8 cellular contexts compared by ENCODE assay signal in the genomic region with DNA sequence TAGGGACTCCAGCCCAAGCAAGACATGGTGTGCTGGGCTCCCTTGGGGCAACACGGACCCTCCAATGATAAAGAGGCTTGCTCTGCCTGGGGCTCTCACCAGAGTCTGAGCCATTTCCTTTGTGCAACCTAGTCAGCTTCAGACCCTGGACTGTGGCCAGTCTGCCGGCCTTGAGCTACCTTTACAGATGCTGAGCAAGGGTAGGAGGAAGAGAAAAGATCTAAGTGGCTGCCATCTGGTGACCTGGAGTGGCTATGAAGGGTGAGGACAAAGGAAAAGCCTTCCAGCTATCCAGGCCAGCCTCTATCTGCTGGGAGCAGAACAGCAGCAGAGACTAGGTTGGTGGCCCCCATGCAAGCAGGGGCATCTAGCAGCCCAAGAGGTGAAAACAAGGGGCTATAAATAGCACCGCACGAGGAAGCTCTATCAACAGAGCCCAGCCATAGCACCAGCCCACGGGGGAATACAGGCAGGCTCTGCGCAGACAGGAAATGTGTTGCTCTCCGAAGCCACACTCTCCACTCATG.
DNase-seq lines count a peak whose midpoint lies in the region; ATAC-seq, FAIRE-seq and TF ChIP-seq lines count a peak whose summit lies in the region.

No MANE protein-coding gene starts in this region.

- no peaks in the 10 kb centered on the region for H3K9me3 Mint-ChIP-seq in CD8-positive, alpha-beta T cell
- H3K9me3 Mint-ChIP-seq in activated T-helper 17 cell treated with anti-CD3 and anti-CD28 coated beads, Interleukin-2, amount 50 U/mL, for 72 hours: no peaks in the 10 kb centered on the region
- no peaks in the 10 kb centered on the region for H3K9me3 Mint-ChIP-seq in activated CD4-positive, alpha-beta memory T cell treated with anti-CD3 and anti-CD28 coated beads, Interleukin-2, amount 10 ng/mL, durations not matched to agents 7 days and 5 days

- H3K4me2 ChIP-seq in HepG2 (ENCODE audit: low read depth, low read length): no peak overlapping the region

- H3K27me3 Mint-ChIP-seq in CD8-positive, alpha-beta T cell (ENCODE audit: low read depth): no peaks in the 10 kb centered on the region
- no peaks in the 10 kb centered on the region for H3K27me3 Mint-ChIP-seq in activated T-helper 17 cell treated with anti-CD3 and anti-CD28 coated beads, Interleukin-2, amount 50 U/mL, for 72 hours
- H3K27me3 Mint-ChIP-seq in activated CD4-positive, alpha-beta memory T cell treated with anti-CD3 and anti-CD28 coated beads, Interleukin-2, amount 10 ng/mL, durations not matched to agents 7 days and 5 days: no peaks in the 10 kb centered on the region

- no peak overlapping the region for H3K4me3 ChIP-seq in CD8-positive, alpha-beta T cell (ENCODE audit: low read depth, low read length)
- no peak overlapping the region for H3K4me3 ChIP-seq in HepG2 (replicated peaks in 1 of 3; ENCODE audit: insufficient read depth in 1 of 3, low read depth in 2 of 3, low read length in 3 of 3)

- H3K27ac Mint-ChIP-seq in CD8-positive, alpha-beta T cell: peak overlapping the region; percentile 58
- peak overlapping the region; percentile 59 for H3K27ac Mint-ChIP-seq in activated T-helper 17 cell treated with anti-CD3 and anti-CD28 coated beads, Interleukin-2, amount 50 U/mL, for 72 hours
- H3K27ac Mint-ChIP-seq in activated CD4-positive, alpha-beta memory T cell treated with anti-CD3 and anti-CD28 coated beads, Interleukin-2, amount 10 ng/mL, durations not matched to agents 7 days and 5 days: no peak overlapping the region

- H3K36me3 ChIP-seq in CD8-positive, alpha-beta T cell (ENCODE audit: insufficient read depth, low read length): peaks cover 4% of the 10 kb centered on the region
- H3K36me3 ChIP-seq in HepG2 (replicated peaks in 1 of 2; ENCODE audit: control insufficient read depth in 1 of 2, insufficient read depth in 2 of 2, low read length in 2 of 2): peaks cover 38 to 81% of the 10 kb centered on the region in 2 experiments

- H3K4me1 ChIP-seq in CD8-positive, alpha-beta T cell (ENCODE audit: insufficient read depth, low read length): peaks cover 6% of the 10 kb centered on the region
- peaks cover 20% of the 10 kb centered on the region for H3K4me1 ChIP-seq in HepG2 (ENCODE audit: insufficient read depth, low read length)

- H2AFZ ChIP-seq in HepG2 (ENCODE audit: low read length): no peak overlapping the region

- H3K9ac ChIP-seq in HepG2 (ENCODE audit: insufficient read depth, low read depth, low read length): no peak overlapping the region

- peaks cover 7% of the 10 kb centered on the region for H4K20me1 ChIP-seq in HepG2 (ENCODE audit: insufficient read depth, low read length)

- no peak overlapping the region for H3K4me3 Mint-ChIP-seq in CD8-positive, alpha-beta T cell
- no peak overlapping the region for H3K4me3 Mint-ChIP-seq in activated T-helper 17 cell treated with anti-CD3 and anti-CD28 coated beads, Interleukin-2, amount 50 U/mL, for 72 hours
- H3K4me3 Mint-ChIP-seq in activated CD4-positive, alpha-beta memory T cell treated with anti-CD3 and anti-CD28 coated beads, Interleukin-2, amount 10 ng/mL, durations not matched to agents 7 days and 5 days: no peak overlapping the region

- POLR2A ChIA-PET in CD8-positive, alpha-beta T cell (lab: Charles Lee): no interaction called here
- POLR2A ChIA-PET in HepG2 (lab: Yijun Ruan, JAX): no interaction called here
- POLR2A ChIA-PET in activated CD4-positive, alpha-beta memory T cell treated with anti-CD3 and anti-CD28 coated beads, Interleukin-2, amount 10 ng/mL, durations not matched to agents 7 days and 5 days (lab: Charles Lee): no interaction called here

- TF ChIP-seq EP300 in HepG2 (IDR thresholded peaks at IDR 0.05; ENCODE audit: low read depth in 2 of 2, low read length in 2 of 2): no peak
- no peak for TF ChIP-seq EP300 in HepG2 (CRISPR knock-in tag; IDR thresholded peaks at IDR 0.05; ENCODE audit: borderline replicate concordance)

- in situ Hi-C loops in HepG2 (cut with HindIII; ENCODE audit: extremely low pct_ligation_motif_present, low pct_unique_long_range_greater_than_20kb): no loop called here

- H3K27me3 ChIP-seq in CD8-positive, alpha-beta T cell (ENCODE audit: insufficient read depth, low read length): no peaks in the 10 kb centered on the region
- H3K27me3 ChIP-seq in HepG2 (ENCODE audit: control insufficient read depth in 1 of 2, insufficient read depth in 2 of 2, low read length in 2 of 2): no peaks in the 10 kb centered on the region

- TF ChIP-seq POLR2A in HepG2 (IDR thresholded peaks at IDR 0.05; ENCODE audit: insufficient read depth in 1 of 2, low read depth in 2 of 2, low read length in 2 of 2): no peak

- H3K4me1 Mint-ChIP-seq in CD8-positive, alpha-beta T cell (ENCODE audit: low read depth): peaks cover 36% of the 10 kb centered on the region
- H3K4me1 Mint-ChIP-seq in activated T-helper 17 cell treated with anti-CD3 and anti-CD28 coated beads, Interleukin-2, amount 50 U/mL, for 72 hours: no peaks in the 10 kb centered on the region
- no peaks in the 10 kb centered on the region for H3K4me1 Mint-ChIP-seq in activated CD4-positive, alpha-beta memory T cell treated with anti-CD3 and anti-CD28 coated beads, Interleukin-2, amount 10 ng/mL, durations not matched to agents 7 days and 5 days

- BruUV-seq in HepG2 (replicated peaks; lab: Mats Ljungman, UMichigan): no TSS peak

- intact Hi-C loops in CD8-positive, alpha-beta T cell (cut with DNase I, micrococcal nuclease): no loop called here
- intact Hi-C loops in HepG2 (cut with micrococcal nuclease; ENCODE audit: unreplicated experiment): no loop called here

- CTCF ChIA-PET in CD8-positive, alpha-beta T cell (lab: Charles Lee): interaction anchor here (5.3 kb wide), 1 partner anchor 9 kb away, joined by 23 read pairs; no protein-coding TSS in a partner anchor
- CTCF ChIA-PET in HepG2 (lab: Yijun Ruan, JAX; ENCODE audit: low intra/inter-chr PET ratio, low total read pairs): no interaction called here
- CTCF ChIA-PET in activated CD4-positive, alpha-beta memory T cell treated with anti-CD3 and anti-CD28 coated beads, Interleukin-2, amount 10 ng/mL, durations not matched to agents 7 days and 5 days (lab: Charles Lee): no interaction called here

- no peak overlapping the region for H3K27ac ChIP-seq in CD8-positive, alpha-beta T cell (ENCODE audit: low read depth, low read length)
- H3K27ac ChIP-seq in HepG2 (ENCODE audit: extremely low read length, insufficient read depth, low read length): no peak overlapping the region

- no peaks in the 10 kb centered on the region for H3K9me3 ChIP-seq in CD8-positive, alpha-beta T cell (ENCODE audit: low read length)
- H3K9me3 ChIP-seq in HepG2 (ENCODE audit: low read length): no peaks in the 10 kb centered on the region

- FAIRE-seq in HepG2 (lab: Jason Lieb, UNC): no peak

- WGBS in HepG2 (ENCODE audit: low lambda C conversion rate): 89% methylated on average over 3 of the region's 7 CpGs

- no peak for TF ChIP-seq RAD21 in HepG2 (CRISPR knock-in tag; IDR thresholded peaks at IDR 0.05)

- DNase-seq in CD8-positive, alpha-beta T cell: no peak
- no peak for DNase-seq in HepG2 (ENCODE audit: low spot score)
- DNase-seq in SIG-M5 (lab: John Stamatoyannopoulos, UW): no peak
- DNase-seq in activated CD4-positive, alpha-beta memory T cell treated with anti-CD3 and anti-CD28 coated beads, Interleukin-2, amount 10 ng/mL, durations not matched to agents 7 days and 5 days: no peak

- no peak for ATAC-seq in CD8-positive, alpha-beta T cell
- peak; percentile 68 for ATAC-seq in HG02981 (IDR thresholded peaks at IDR 0.05; ENCODE audit: unreplicated experiment)
- ATAC-seq in activated T-helper 17 cell treated with anti-CD3 and anti-CD28 coated beads, Interleukin-2, amount 50 U/mL, for 72 hours (replicated peaks): no peak
- ATAC-seq in HepG2: peak; percentile 46
- ATAC-seq in HG03280 (IDR thresholded peaks at IDR 0.05; ENCODE audit: unreplicated experiment): no peak
- no peak for ATAC-seq in GM18502 (IDR thresholded peaks at IDR 0.05; ENCODE audit: poor library complexity, unreplicated experiment)

- no peak for TF ChIP-seq CTCF in CD8-positive, alpha-beta T cell (IDR thresholded peaks at IDR 0.05)
- TF ChIP-seq CTCF in HepG2 (CRISPR knock-in tag; IDR thresholded peaks at IDR 0.05): no peak

- H3K79me2 ChIP-seq in HepG2 (ENCODE audit: insufficient read depth, low read length): peaks cover 4% of the 10 kb centered on the region

- H3K36me3 Mint-ChIP-seq in CD8-positive, alpha-beta T cell: peaks cover 64% of the 10 kb centered on the region
- H3K36me3 Mint-ChIP-seq in activated T-helper 17 cell treated with anti-CD3 and anti-CD28 coated beads, Interleukin-2, amount 50 U/mL, for 72 hours (ENCODE audit: low read depth): peaks cover 14% of the 10 kb centered on the region
- H3K36me3 Mint-ChIP-seq in activated CD4-positive, alpha-beta memory T cell treated with anti-CD3 and anti-CD28 coated beads, Interleukin-2, amount 10 ng/mL, durations not matched to agents 7 days and 5 days (ENCODE audit: low read depth): peaks cover 4% of the 10 kb centered on the region

TF ChIP-seq in HepG2, 621 proteins besides CTCF, POLR2A, EP300 and RAD21 (continues in another document):
- TF ChIP-seq ZNF251 (CRISPR knock-in tag; IDR thresholded peaks at IDR 0.05) (no peak), SUZ12 (IDR thresholded peaks at IDR 0.05; ENCODE audit: low read depth, low read length) (no peak), HOXA9 (CRISPR knock-in tag; IDR thresholded peaks at IDR 0.05; ENCODE audit: borderline replicate concordance) (no peak), ZNF260 (CRISPR knock-in tag; IDR thresholded peaks at IDR 0.05; ENCODE audit: borderline replicate concordance, low read depth) (no peak)
- TF ChIP-seq, protein P1, sequence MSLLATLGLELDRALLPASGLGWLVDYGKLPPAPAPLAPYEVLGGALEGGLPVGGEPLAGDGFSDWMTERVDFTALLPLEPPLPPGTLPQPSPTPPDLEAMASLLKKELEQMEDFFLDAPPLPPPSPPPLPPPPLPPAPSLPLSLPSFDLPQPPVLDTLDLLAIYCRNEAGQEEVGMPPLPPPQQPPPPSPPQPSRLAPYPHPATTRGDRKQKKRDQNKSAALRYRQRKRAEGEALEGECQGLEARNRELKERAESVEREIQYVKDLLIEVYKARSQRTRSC (CRISPR knock-in tag; IDR thresholded peaks at IDR 0.05; ENCODE audit: low read depth): no peak
- TF ChIP-seq, protein P2, sequence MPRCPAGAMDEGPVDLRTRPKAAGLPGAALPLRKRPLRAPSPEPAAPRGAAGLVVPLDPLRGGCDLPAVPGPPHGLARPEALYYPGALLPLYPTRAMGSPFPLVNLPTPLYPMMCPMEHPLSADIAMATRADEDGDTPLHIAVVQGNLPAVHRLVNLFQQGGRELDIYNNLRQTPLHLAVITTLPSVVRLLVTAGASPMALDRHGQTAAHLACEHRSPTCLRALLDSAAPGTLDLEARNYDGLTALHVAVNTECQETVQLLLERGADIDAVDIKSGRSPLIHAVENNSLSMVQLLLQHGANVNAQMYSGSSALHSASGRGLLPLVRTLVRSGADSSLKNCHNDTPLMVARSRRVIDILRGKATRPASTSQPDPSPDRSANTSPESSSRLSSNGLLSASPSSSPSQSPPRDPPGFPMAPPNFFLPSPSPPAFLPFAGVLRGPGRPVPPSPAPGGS (CRISPR knock-in tag; IDR thresholded peaks at IDR 0.05): no peak

Comparison
In these comparisons a context has a peak if more than half of its experiments do, and no peak if none do; other contexts are left out.
1. ATAC-seq: peak in HG02981 (single experiment) and HepG2 (single experiment); none in CD8-positive, alpha-beta T cell (single experiment), activated T-helper 17 cell treated with anti-CD3 and anti-CD28 coated beads, Interleukin-2, amount 50 U/mL, for 72 hours (single experiment), HG03280 (single experiment) and GM18502 (single experiment).